ENCODE assay signal across 27 cellular contexts in the genomic region with DNA sequence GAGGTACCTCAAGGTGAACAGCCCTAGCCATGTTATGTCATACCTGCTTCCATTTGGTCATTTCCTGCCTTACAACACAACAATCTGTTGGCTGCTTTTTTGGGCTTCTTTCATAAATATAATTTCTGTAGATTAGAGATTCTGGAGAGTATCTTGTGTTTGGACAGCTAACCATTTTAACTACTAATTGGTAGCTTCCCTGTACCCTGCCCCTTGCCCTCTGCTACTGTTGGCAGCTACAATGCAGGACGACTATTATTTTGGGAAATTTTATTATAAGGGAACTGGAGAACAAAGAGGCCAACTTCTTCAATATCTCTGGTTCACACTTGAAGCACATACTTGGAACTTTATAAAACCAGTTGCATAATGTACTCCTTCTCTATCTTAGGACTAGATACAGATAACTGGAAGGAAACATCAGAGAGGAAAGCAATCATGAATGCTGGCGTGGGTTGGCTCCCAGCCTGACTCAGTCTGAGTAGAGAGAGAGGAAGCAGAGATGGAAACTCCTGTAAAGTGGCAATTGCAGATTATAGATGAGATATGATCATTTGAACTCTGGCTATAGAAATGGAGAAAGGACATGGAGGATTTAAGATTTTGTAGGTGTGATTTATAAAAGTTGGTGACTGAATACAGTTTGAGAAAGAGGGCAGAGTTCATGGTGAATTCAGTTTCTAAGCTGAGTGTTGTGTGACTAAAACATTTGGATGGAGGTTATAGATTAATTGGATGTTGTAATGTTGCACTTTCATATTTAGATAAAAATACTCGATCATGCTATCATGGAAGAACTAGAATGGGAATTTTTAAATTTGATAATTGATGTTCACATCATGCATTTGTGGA.
DNase-seq lines count a peak whose midpoint lies in the region; ATAC-seq, FAIRE-seq and TF ChIP-seq lines count a peak whose summit lies in the region.
"Had no signal": no experiment of that assay in that cellular context is flagged by ENCODE, and none has a peak within 500 bp of the region (broad histone marks: within the 10 kb centered on the region; RNA-seq: fewer than 3 reads in every experiment).

No MANE protein-coding gene starts in this region.

- no peak overlapping the region for H3K9ac ChIP-seq in mesendoderm (ENCODE audit: low read length)

- H3K4me2 ChIP-seq in mesendoderm (ENCODE audit: low read length): no peak overlapping the region

- 100% methylated on average over 1 of the region's 3 CpGs for WGBS in mesendoderm (ENCODE audit: extremely low coverage, insufficient coverage, low lambda C conversion rate)

- FAIRE-seq in urothelium cell line (lab: Jason Lieb, UNC): no peak
- FAIRE-seq: GM12878 had no signal

- peak overlapping the region; percentile 3 for H2BK5ac ChIP-seq in mesendoderm (ENCODE audit: low read length)

- no peak overlapping the region for H4K5ac ChIP-seq in mesendoderm (ENCODE audit: low read length)

- H3K23ac ChIP-seq in mesendoderm (ENCODE audit: low read length): no peak overlapping the region

- no peak overlapping the region for H2BK120ac ChIP-seq in mesendoderm (ENCODE audit: low read depth, low read length)

- no peaks in the 10 kb centered on the region for H3K27me3 ChIP-seq in mesendoderm (ENCODE audit: insufficient read depth, low read length, poor library complexity)
- H3K27me3 ChIP-seq: suprapubic skin had no signal

- peaks cover 15% of the 10 kb centered on the region for H3K4me1 ChIP-seq in mesendoderm (ENCODE audit: control insufficient read depth, low read depth, low read length)
- H3K4me1 ChIP-seq: lower lobe of right lung, prostate gland had no signal

- H3K4me3 ChIP-seq in choroid plexus epithelial cell (ENCODE audit: low read depth, low read length) (no peak overlapping the region), mesendoderm (ENCODE audit: low read length) (no peak overlapping the region)
- H3K4me3 ChIP-seq: GM12878, HAP-1, lower lobe of right lung, prostate gland, skin epidermis, suprapubic skin had no signal

- H4K8ac ChIP-seq in mesendoderm (ENCODE audit: low read depth, low read length): no peak overlapping the region

- H2BK15ac ChIP-seq in mesendoderm (replicated peaks; ENCODE audit: low read depth): no peak overlapping the region

- peak overlapping the region; percentile 16 for H3K27ac ChIP-seq in mesendoderm (ENCODE audit: low read depth, low read length)
- H3K27ac ChIP-seq: lower lobe of right lung, prostate gland, skin epidermis, suprapubic skin had no signal

- H3K36me3 ChIP-seq in mesendoderm (ENCODE audit: control insufficient read depth, insufficient read depth, low read length): no peaks in the 10 kb centered on the region
- H3K36me3 ChIP-seq: HAP-1, lower lobe of right lung, prostate gland, suprapubic skin had no signal

- H3K4ac ChIP-seq in mesendoderm (ENCODE audit: low read depth, low read length): no peak overlapping the region

- no peak for TF ChIP-seq CTCF in choroid plexus epithelial cell (conservative IDR thresholded peaks at IDR 0.05; ENCODE audit: low read depth, low read length)

- H3K79me1 ChIP-seq in mesendoderm (ENCODE audit: low read length): no peaks in the 10 kb centered on the region

- H3K79me2 ChIP-seq in mesendoderm (ENCODE audit: control insufficient read depth, insufficient read depth, low read length): no peaks in the 10 kb centered on the region

- H3K18ac ChIP-seq in mesendoderm (ENCODE audit: low read length): peak overlapping the region; percentile 91

- no peak overlapping the region for H3K56ac ChIP-seq in mesendoderm (ENCODE audit: low read length)

- no peak for ATAC-seq in GM21576 (IDR thresholded peaks at IDR 0.05; ENCODE audit: unreplicated experiment)
- ATAC-seq: GM12878, lower lobe of right lung had no signal

- peak; percentile 25 for DNase-seq in EH (ENCODE audit: low read depth)
- DNase-seq in OCI-M1 (lab: John Stamatoyannopoulos, UW): peak; percentile 12
- DNase-seq in choroid plexus epithelial cell (ENCODE audit: low read depth): peak; percentile 39
- DNase-seq in mesendoderm: peak; percentile 23
- DNase-seq in urothelium cell line (ENCODE audit: low spot score): no peak
- no peak for DNase-seq in activated T-cell treated with anti-CD3 and anti-CD28 coated beads, Interleukin-2, amount 50 U/mL, for 48 hours
- no peak for DNase-seq in NCI-H2227 treated with DMSO at 0.1 percent for 48 hours (lab: John Stamatoyannopoulos, UW)
- DNase-seq: ACHN; activated naive CD4-positive, alpha-beta T cell treated with anti-CD3 and anti-CD28 coated beads, Interleukin-2, amount 10 ng/mL, durations not matched to agents 7 days and 5 days; aorta; COR-L47; DMS79 treated with DMSO at 0.1 percent for 48 hours; erythroblast; foreskin melanocyte; hippocampal formation; immature natural killer cell; lower lobe of right lung; NCI-H187; NCI-H69; RPMI8226; stimulated activated CD4-positive, alpha-beta T cell treated with anti-CD3 and anti-CD28 coated beads, Interleukin-2, amount 100 ng/mL, for 24 hours had no signal

- peak overlapping the region; percentile 33 for H2AK5ac ChIP-seq in mesendoderm (ENCODE audit: low read length)

Comparison
In these comparisons a context has a peak if more than half of its experiments do, and no peak if none do; other contexts are left out.
1. DNase-seq: peak in EH (single experiment), OCI-M1 (single experiment), choroid plexus epithelial cell (single experiment) and mesendoderm (single experiment); none in urothelium cell line (single experiment), activated T-cell treated with anti-CD3 and anti-CD28 coated beads, Interleukin-2, amount 50 U/mL, for 48 hours (0 of 2) and NCI-H2227 treated with DMSO at 0.1 percent for 48 hours (single experiment).